In the genomic region with DNA sequence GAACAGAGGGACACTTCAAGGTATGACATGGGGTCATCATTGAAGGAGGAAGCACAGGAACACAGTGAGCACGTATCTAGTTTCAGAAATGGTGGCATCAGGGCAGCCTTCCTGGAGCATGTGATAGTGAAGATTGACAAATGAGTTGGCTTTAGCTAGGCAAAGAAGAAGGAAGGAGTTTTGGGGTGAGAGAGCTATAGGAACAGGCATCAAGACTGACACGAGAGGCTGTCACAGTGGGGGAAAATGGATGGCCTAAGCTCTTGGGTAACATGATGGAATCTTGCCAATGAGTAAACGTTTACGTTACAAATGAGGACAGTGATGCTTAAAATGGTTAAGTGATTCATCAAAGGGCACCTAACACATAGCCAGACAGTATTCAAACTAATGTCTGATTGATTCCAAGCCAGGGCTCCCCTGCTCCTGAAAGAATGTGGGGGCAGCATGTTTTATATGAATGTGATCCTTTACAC, we compare ENCODE assay signal across 8 cellular contexts. TPM values are rescaled to one million over a fixed set of nuclear protein-coding genes. Genes with fewer than 3 reads are reported as not detected.
DNase-seq lines count a peak whose midpoint lies in the region; ATAC-seq, FAIRE-seq and TF ChIP-seq lines count a peak whose summit lies in the region.

No MANE protein-coding gene starts in this region.

- no peak overlapping the region for H3K4me3 ChIP-seq in CD4-positive, alpha-beta memory T cell (ENCODE audit: low read length in 2 of 2)
- H3K4me3 ChIP-seq in liver (ENCODE audit: low read depth in 1 of 3, low read length in 3 of 3) (no peak overlapping the region), sigmoid colon (no peak overlapping the region)

- TF ChIP-seq EP300 in sigmoid colon (IDR thresholded peaks at IDR 0.05): no peak

- DNase-seq in CD4-positive, alpha-beta memory T cell: no peak
- peak; percentile 7 for DNase-seq in LoVo (ENCODE audit: low spot score)
- no peak for DNase-seq in NCI-H1417 treated with DMSO at 0.1 percent for 48 hours (lab: John Stamatoyannopoulos, UW)
- DNase-seq in GM12892 (ENCODE audit: insufficient read length): no peak
- no peak for DNase-seq in sigmoid colon

- H3K9me3 ChIP-seq in CD4-positive, alpha-beta memory T cell (ENCODE audit: control insufficient read depth in 1 of 2, low read length in 2 of 2): no peaks in the 10 kb centered on the region
- H3K9me3 ChIP-seq in liver (ENCODE audit: control insufficient read depth in 4 of 4, low read length in 3 of 4) (no peaks in the 10 kb centered on the region), sigmoid colon (no peaks in the 10 kb centered on the region)

- H3K9me3 Mint-ChIP-seq in CD4-positive, alpha-beta memory T cell: peaks cover 1 to 11% (median 6%) of the 10 kb centered on the region in 8 donors
- peaks cover 4% of the 10 kb centered on the region for H3K9me3 Mint-ChIP-seq in activated naive CD8-positive, alpha-beta T cell (ENCODE audit: low read depth)

- intact Hi-C loops in CD4-positive, alpha-beta memory T cell (cut with micrococcal nuclease): no loop called here
- intact Hi-C loops in sigmoid colon (cut with DNase I): loop anchor here (5.0 to 10.0 kb wide), 2 partner anchors 59 to 609 kb away; no protein-coding TSS in a partner anchor

- POLR2A ChIA-PET in CD4-positive, alpha-beta memory T cell (lab: Charles Lee; ENCODE audit: partially characterized antibody): no interaction called here

- peaks cover 0 to 15% of the 10 kb centered on the region in 2 donors for H3K36me3 Mint-ChIP-seq in CD4-positive, alpha-beta memory T cell
- peaks cover 6% of the 10 kb centered on the region for H3K36me3 Mint-ChIP-seq in activated naive CD8-positive, alpha-beta T cell

- TF ChIP-seq POLR2A in GM12892 (IDR thresholded peaks at IDR 0.05; ENCODE audit: low read depth, low read length) (no peak), sigmoid colon (IDR thresholded peaks at IDR 0.05) (no peak)

- TF ChIP-seq RAD21 in liver (IDR thresholded peaks at IDR 0.05): no peak

- H3K4me1 ChIP-seq in CD4-positive, alpha-beta memory T cell (ENCODE audit: insufficient read depth, low read length): peaks cover 23% of the 10 kb centered on the region
- H3K4me1 ChIP-seq in liver (ENCODE audit: control insufficient read depth in 4 of 4, insufficient read depth in 4 of 4, low read length in 3 of 4) (peaks cover 6 to 27% (median 16%) of the 10 kb centered on the region in 4 donors), sigmoid colon (peaks cover 0 to 32% (median 18%) of the 10 kb centered on the region in 4 donors)

- no peaks in the 10 kb centered on the region for H3K36me3 ChIP-seq in CD4-positive, alpha-beta memory T cell (ENCODE audit: insufficient read depth, low read length)
- H3K36me3 ChIP-seq in liver (ENCODE audit: control insufficient read depth in 4 of 4, insufficient read depth in 3 of 4, low read depth in 1 of 4, low read length in 3 of 4): no peaks in the 10 kb centered on the region
- no peaks in the 10 kb centered on the region for H3K36me3 ChIP-seq in sigmoid colon

- H3K27me3 ChIP-seq in CD4-positive, alpha-beta memory T cell (ENCODE audit: insufficient read depth, low read length): no peaks in the 10 kb centered on the region
- H3K27me3 ChIP-seq in liver (ENCODE audit: control insufficient read depth in 4 of 4, insufficient read depth in 4 of 4, low read length in 3 of 4) (no peaks in the 10 kb centered on the region), sigmoid colon (no peaks in the 10 kb centered on the region)

- H3K4me1 Mint-ChIP-seq in CD4-positive, alpha-beta memory T cell: peaks cover 26 to 42% (median 34%) of the 10 kb centered on the region in 4 donors
- H3K4me1 Mint-ChIP-seq in activated naive CD8-positive, alpha-beta T cell (ENCODE audit: low read depth): peaks cover 55% of the 10 kb centered on the region

- CTCF ChIA-PET in CD4-positive, alpha-beta memory T cell (lab: Charles Lee; ENCODE audit: partially characterized antibody): interaction anchor here (0.9 to 8.4 kb wide), 11 partner anchors 8 to 613 kb away, joined by 3 to 200 read pairs (median 7); a partner anchor contains a TSS

- H3K27ac ChIP-seq in CD4-positive, alpha-beta memory T cell (ENCODE audit: low read depth, low read length): peak overlapping the region; percentile 6
- H3K27ac ChIP-seq in liver (ENCODE audit: low read depth in 1 of 2, low read length in 2 of 2) (no peak overlapping the region), sigmoid colon (peak overlapping the region in 1 of 4 donors; percentile 3)

- peak overlapping the region; percentile 49 to 89 (median 67) for H3K27ac Mint-ChIP-seq in CD4-positive, alpha-beta memory T cell
- H3K27ac Mint-ChIP-seq in activated naive CD8-positive, alpha-beta T cell: peak overlapping the region; percentile 90

- no peak for TF ChIP-seq CTCF in liver (IDR thresholded peaks at IDR 0.05; ENCODE audit: low read depth, low read length, missing input control)
- no peak for TF ChIP-seq CTCF in sigmoid colon (IDR thresholded peaks at IDR 0.05)

- WGBS in liver: 30% methylated on average over 4 of the region's 4 CpGs
- 37 to 51% methylated on average over 4 of the region's 4 CpGs for WGBS in sigmoid colon, 2 donors

- no peak overlapping the region for H3K9ac ChIP-seq in liver (ENCODE audit: low read depth in 1 of 2, low read length in 2 of 2)

- no peaks in the 10 kb centered on the region for H3K27me3 Mint-ChIP-seq in CD4-positive, alpha-beta memory T cell
- H3K27me3 Mint-ChIP-seq in activated naive CD8-positive, alpha-beta T cell: no peaks in the 10 kb centered on the region

- ATAC-seq in HG03342 (IDR thresholded peaks at IDR 0.05; ENCODE audit: unreplicated experiment): no peak

- FAIRE-seq in GM12892 (lab: Jason Lieb, UNC): no peak

- peak overlapping the region in 3 of 8 donors; percentile 10 to 20 (median 10) for H3K4me3 Mint-ChIP-seq in CD4-positive, alpha-beta memory T cell
- H3K4me3 Mint-ChIP-seq in activated naive CD8-positive, alpha-beta T cell: peak overlapping the region; percentile 20

TF ChIP-seq in liver, 16 proteins besides CTCF, POLR2A, EP300 and RAD21:
- TF ChIP-seq NR2F2 (IDR thresholded peaks at IDR 0.05): no peak
- TF ChIP-seq, protein P1, sequence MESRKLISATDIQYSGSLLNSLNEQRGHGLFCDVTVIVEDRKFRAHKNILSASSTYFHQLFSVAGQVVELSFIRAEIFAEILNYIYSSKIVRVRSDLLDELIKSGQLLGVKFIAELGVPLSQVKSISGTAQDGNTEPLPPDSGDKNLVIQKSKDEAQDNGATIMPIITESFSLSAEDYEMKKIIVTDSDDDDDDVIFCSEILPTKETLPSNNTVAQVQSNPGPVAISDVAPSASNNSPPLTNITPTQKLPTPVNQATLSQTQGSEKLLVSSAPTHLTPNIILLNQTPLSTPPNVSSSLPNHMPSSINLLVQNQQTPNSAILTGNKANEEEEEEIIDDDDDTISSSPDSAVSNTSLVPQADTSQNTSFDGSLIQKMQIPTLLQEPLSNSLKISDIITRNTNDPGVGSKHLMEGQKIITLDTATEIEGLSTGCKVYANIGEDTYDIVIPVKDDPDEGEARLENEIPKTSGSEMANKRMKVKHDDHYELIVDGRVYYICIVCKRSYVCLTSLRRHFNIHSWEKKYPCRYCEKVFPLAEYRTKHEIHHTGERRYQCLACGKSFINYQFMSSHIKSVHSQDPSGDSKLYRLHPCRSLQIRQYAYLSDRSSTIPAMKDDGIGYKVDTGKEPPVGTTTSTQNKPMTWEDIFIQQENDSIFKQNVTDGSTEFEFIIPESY (IDR thresholded peaks at IDR 0.05): no peak
- no peak for TF ChIP-seq GABPA (IDR thresholded peaks at IDR 0.05 in 1 of 2, conservative IDR thresholded peaks at IDR 0.05 in 1 of 2)
- no peak for TF ChIP-seq FOXA2 (IDR thresholded peaks at IDR 0.05)
- peak; percentile 70 for TF ChIP-seq YY1 (IDR thresholded peaks at IDR 0.05)
- TF ChIP-seq, protein P2, sequence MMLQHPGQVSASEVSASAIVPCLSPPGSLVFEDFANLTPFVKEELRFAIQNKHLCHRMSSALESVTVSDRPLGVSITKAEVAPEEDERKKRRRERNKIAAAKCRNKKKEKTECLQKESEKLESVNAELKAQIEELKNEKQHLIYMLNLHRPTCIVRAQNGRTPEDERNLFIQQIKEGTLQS (IDR thresholded peaks at IDR 0.05): no peak
- TF ChIP-seq TAF1 (conservative IDR thresholded peaks at IDR 0.05): no peak
- no peak for TF ChIP-seq EGR1 (IDR thresholded peaks at IDR 0.05; ENCODE audit: low read depth in 2 of 2)
TF ChIP-seq in liver: peak in this region for 1.

RNA-seq across cellular contexts. Expression of a gene that starts 23.1 kb away (rescaled TPM):
- total RNA-seq in CD4-positive, alpha-beta memory T cell: 100 to 1,000 TPM; 116 to 129 TPM
- 100 to 1,000 TPM; 123 to 156 TPM for polyA plus RNA-seq in CD4-positive, alpha-beta memory T cell
- total RNA-seq in liver (under 1 TPM; 0.19 to 0.33 TPM), sigmoid colon (1 to 10 TPM in 1 of 4 donors, under 1 TPM in 2, not detected in 1; 0.41 to 2.6 (median 0.55) TPM)
- polyA plus RNA-seq in liver (under 1 TPM; 0.23 to 0.56 TPM), sigmoid colon (1 to 10 TPM in 1 of 3 donors, under 1 TPM in 1, not detected in 1; 0.46 to 8.9 TPM)
- not detected for polyA plus RNA-seq in GM12892 (2012; ENCODE audit: missing spikeins)

RNA-seq across cellular contexts. Expression of a gene that starts 52.2 kb away (rescaled TPM):
- total RNA-seq in CD4-positive, alpha-beta memory T cell: 1 to 10 TPM in 1 of 2 experiments, under 1 TPM in 1; 0.94 to 1.3 TPM
- 1 to 10 TPM in 1 of 2 donors, under 1 TPM in 1; 0.36 to 1.2 TPM for polyA plus RNA-seq in CD4-positive, alpha-beta memory T cell
- total RNA-seq in liver: under 1 TPM; 0.33 to 0.37 TPM
- under 1 TPM; 0.10 to 0.11 TPM for polyA plus RNA-seq in liver
- not detected for polyA plus RNA-seq in GM12892 (2012; ENCODE audit: missing spikeins)
- total RNA-seq in sigmoid colon: 10 to 100 TPM in 2 of 4 donors, 1 to 10 TPM in 2; 6.5 to 26.7 (median 14.9) TPM
- 1 to 10 TPM; 2.5 to 4.2 (median 3.4) TPM for polyA plus RNA-seq in sigmoid colon

Comparison
In these comparisons a context has a peak if more than half of its experiments do, and no peak if none do; other contexts are left out.
1. RNA of a gene that starts 23.1 kb away (total RNA-seq): 116 to 129 TPM in CD4-positive, alpha-beta memory T cell; 0.41 to 2.6 TPM in sigmoid colon and 0.19 to 0.33 TPM in liver; every median in the first group is over 10 times any median in the second.